ENCODE assay signal across 1 cellular context in the genomic region with DNA sequence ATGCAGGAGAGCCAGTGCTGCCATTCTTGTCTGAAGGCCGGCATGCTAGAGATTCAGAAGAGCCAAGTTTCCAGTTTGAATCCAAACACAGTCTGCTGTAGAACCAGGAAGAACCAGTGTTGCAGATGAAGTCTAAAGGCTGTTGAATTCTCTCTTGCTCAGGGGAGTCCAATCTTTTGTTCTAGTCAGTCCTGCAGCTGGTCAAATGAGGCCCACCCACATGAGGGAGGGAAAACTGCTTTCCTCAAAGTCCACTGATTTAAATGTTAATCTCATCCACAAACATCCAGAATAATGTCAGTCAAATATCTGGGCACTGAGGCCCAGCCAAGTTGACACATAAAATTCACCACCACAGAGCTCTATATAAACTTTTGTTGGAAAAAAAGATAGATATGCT.
TF ChIP-seq lines count a peak whose summit lies in the region.

No MANE protein-coding gene starts in this region.

TF ChIP-seq in IMR-90, 13 proteins besides CTCF, POLR2A, EP300 and RAD21:
- TF ChIP-seq MAFK (IDR thresholded peaks at IDR 0.05; ENCODE audit: low read depth, low read length) (no peak), MAZ (IDR thresholded peaks at IDR 0.05; ENCODE audit: borderline replicate concordance, low read depth, low read length) (no peak), CEBPB (IDR thresholded peaks at IDR 0.05; ENCODE audit: low read depth, low read length) (no peak), NFE2L2 (IDR thresholded peaks at IDR 0.05; ENCODE audit: low read depth, low read length) (no peak), MXI1 (IDR thresholded peaks at IDR 0.05; ENCODE audit: borderline replicate concordance, low read depth, low read length) (no peak), RCOR1 (IDR thresholded peaks at IDR 0.05; ENCODE audit: insufficient replicate concordance, low read length) (no peak), CHD1 (IDR thresholded peaks at IDR 0.05; ENCODE audit: low read depth, low read length) (no peak), SMC3 (IDR thresholded peaks at IDR 0.05; ENCODE audit: low read depth, low read length) (no peak), BHLHE40 (IDR thresholded peaks at IDR 0.05; ENCODE audit: low read depth, low read length) (no peak), FOS (IDR thresholded peaks at IDR 0.05; ENCODE audit: low read depth, low read length) (no peak), RFX5 (IDR thresholded peaks at IDR 0.05; ENCODE audit: low read depth, low read length) (no peak)
- TF ChIP-seq, protein P1, sequence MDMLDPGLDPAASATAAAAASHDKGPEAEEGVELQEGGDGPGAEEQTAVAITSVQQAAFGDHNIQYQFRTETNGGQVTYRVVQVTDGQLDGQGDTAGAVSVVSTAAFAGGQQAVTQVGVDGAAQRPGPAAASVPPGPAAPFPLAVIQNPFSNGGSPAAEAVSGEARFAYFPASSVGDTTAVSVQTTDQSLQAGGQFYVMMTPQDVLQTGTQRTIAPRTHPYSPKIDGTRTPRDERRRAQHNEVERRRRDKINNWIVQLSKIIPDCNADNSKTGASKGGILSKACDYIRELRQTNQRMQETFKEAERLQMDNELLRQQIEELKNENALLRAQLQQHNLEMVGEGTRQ (IDR thresholded peaks at IDR 0.05; ENCODE audit: low read depth, low read length) = no peak
- TF ChIP-seq, protein P2, sequence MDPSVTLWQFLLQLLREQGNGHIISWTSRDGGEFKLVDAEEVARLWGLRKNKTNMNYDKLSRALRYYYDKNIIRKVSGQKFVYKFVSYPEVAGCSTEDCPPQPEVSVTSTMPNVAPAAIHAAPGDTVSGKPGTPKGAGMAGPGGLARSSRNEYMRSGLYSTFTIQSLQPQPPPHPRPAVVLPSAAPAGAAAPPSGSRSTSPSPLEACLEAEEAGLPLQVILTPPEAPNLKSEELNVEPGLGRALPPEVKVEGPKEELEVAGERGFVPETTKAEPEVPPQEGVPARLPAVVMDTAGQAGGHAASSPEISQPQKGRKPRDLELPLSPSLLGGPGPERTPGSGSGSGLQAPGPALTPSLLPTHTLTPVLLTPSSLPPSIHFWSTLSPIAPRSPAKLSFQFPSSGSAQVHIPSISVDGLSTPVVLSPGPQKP (IDR thresholded peaks at IDR 0.05; ENCODE audit: borderline replicate concordance, low read depth, low read length) = no peak
TF ChIP-seq in IMR-90: peak in this region for 0.
